Comparison of ENCODE assay signal across 11 cellular contexts in the genomic region with DNA sequence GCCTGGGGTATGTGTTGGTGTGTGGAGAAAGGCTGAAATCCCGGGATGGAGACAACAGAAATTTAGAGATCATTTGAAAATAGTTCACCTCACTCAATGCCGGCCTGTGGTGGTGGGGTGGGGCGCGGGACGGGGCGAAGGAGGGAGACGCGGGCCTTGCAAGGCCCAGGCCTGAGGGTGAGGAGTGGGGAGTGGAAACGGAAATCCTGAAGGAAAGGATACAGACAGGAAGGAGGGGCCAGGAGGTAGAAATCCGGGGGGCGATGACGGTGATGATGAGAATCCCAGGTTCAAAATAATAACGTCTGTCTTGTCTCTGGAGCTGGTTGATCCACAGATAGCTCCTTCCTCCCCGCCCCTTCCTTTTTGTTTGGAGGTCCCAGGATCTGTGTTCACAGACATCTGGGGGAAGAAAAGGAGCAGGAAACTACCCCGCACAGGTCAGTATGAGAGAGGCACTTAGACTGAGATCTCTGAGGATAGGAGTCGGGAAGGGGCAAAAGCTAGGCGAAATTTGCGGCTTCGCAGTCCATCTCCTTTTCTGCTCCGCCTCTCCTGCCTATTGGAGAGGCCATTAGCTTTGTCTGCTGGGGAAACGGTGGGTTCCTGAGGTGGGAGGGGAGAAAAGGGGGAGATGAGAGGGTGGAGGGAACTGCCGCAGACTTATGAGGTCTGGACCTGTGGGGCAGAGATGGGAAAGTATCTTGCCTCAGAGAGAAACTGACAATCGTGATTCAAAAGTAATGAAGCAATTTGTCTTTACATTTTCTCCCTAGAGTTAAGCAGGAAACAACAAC. TPM values are rescaled to one million over a fixed set of nuclear protein-coding genes. Genes with fewer than 3 reads are reported as not detected.
DNase-seq lines count a peak whose midpoint lies in the region; ATAC-seq and TF ChIP-seq lines count a peak whose summit lies in the region.
"Had no signal": no experiment of that assay in that cellular context is flagged by ENCODE, and none has a peak within 500 bp of the region (broad histone marks: within the 10 kb centered on the region; RNA-seq: fewer than 3 reads in every experiment).

No MANE protein-coding gene starts in this region.

- H3K36me3 Mint-ChIP-seq in CD8-positive, alpha-beta memory T cell, result no peaks in the 10 kb centered on the region
- H3K36me3 Mint-ChIP-seq: naive thymus-derived CD8-positive, alpha-beta T cell had no signal

- POLR2A ChIA-PET in CD8-positive, alpha-beta memory T cell (lab: Charles Lee), result no interaction called here
- POLR2A ChIA-PET in GM10248 (lab: Yijun Ruan, JAX), result no interaction called here

- H3K4me3 ChIP-seq in astrocyte of the spinal cord (ENCODE audit: low read depth, low read length), result peak overlapping the region; percentile 40
- peak overlapping the region; percentile 25 for H3K4me3 ChIP-seq in iPS-11a (ENCODE audit: low read depth, low read length)
- H3K4me3 ChIP-seq in CD8-positive, alpha-beta memory T cell (ENCODE audit: low read length), result no peak overlapping the region
- H3K4me3 ChIP-seq in left lung, result peak overlapping the region in 1 of 2 donors; percentile 0

- H3K4me3 Mint-ChIP-seq in CD8-positive, alpha-beta memory T cell, result peak overlapping the region in 1 of 7 donors; percentile 29

- intact Hi-C loops in left lung (cut with DNase I), result no loop called here

- H3K4me1 ChIP-seq in CD8-positive, alpha-beta memory T cell (ENCODE audit: insufficient read depth, low read length), result no peaks in the 10 kb centered on the region
- no peaks in the 10 kb centered on the region for H3K4me1 ChIP-seq in left lung

- no peak for ATAC-seq in left lung
- ATAC-seq: naive thymus-derived CD8-positive, alpha-beta T cell had no signal

- peak; percentile 8 for DNase-seq in EL
- DNase-seq in astrocyte of the spinal cord (ENCODE audit: low read depth, low spot score), result peak; percentile 25
- DNase-seq in retina, result peak; percentile 65
- no peak for DNase-seq in NCI-H1417 (lab: John Stamatoyannopoulos, UW)
- DNase-seq in CD8-positive, alpha-beta memory T cell, result no peak
- no peak for DNase-seq in GM10248 (ENCODE audit: extremely low spot score)
- no peak for DNase-seq in left lung
- DNase-seq: effector memory CD4-positive, alpha-beta T cell; naive thymus-derived CD8-positive, alpha-beta T cell; SHP77 treated with DMSO at 0.1 percent for 48 hours had no signal

- in situ Hi-C loops in astrocyte of the spinal cord (cut with HindIII; ENCODE audit: low sequenced_read_pairs), result no loop called here

- TF ChIP-seq CTCF in astrocyte of the spinal cord (IDR thresholded peaks at IDR 0.05; ENCODE audit: low read depth, low read length) (no peak), GM10248 (IDR thresholded peaks at IDR 0.05; ENCODE audit: control extremely low read depth, extremely low read depth, low read depth, missing control alignments) (no peak), left lung (IDR thresholded peaks at IDR 0.05) (no peak)

- CTCF ChIA-PET in CD8-positive, alpha-beta memory T cell (lab: Charles Lee), result no interaction called here
- CTCF ChIA-PET in GM10248 (lab: Yijun Ruan, JAX), result no interaction called here

- peaks cover 0 to 4% (median 0%) of the 10 kb centered on the region in 3 donors for H3K4me1 Mint-ChIP-seq in CD8-positive, alpha-beta memory T cell

- peaks cover 12 to 25% of the 10 kb centered on the region in 2 donors for H3K27me3 Mint-ChIP-seq in CD8-positive, alpha-beta memory T cell

- H3K36me3 ChIP-seq in CD8-positive, alpha-beta memory T cell (ENCODE audit: insufficient read depth, low read length), result no peaks in the 10 kb centered on the region
- no peaks in the 10 kb centered on the region for H3K36me3 ChIP-seq in left lung

- no peaks in the 10 kb centered on the region for H3K9me3 Mint-ChIP-seq in CD8-positive, alpha-beta memory T cell
- H3K9me3 Mint-ChIP-seq: naive thymus-derived CD8-positive, alpha-beta T cell had no signal

- H3K27me3 ChIP-seq in CD8-positive, alpha-beta memory T cell (ENCODE audit: insufficient read depth, low read length, poor library complexity, severe bottlenecking), result peaks cover 4% of the 10 kb centered on the region
- peaks cover 8 to 12% of the 10 kb centered on the region in 2 donors for H3K27me3 ChIP-seq in left lung

- H3K27ac ChIP-seq in CD8-positive, alpha-beta memory T cell (ENCODE audit: low read depth, low read length), result no peak overlapping the region
- no peak overlapping the region for H3K27ac ChIP-seq in left lung

- no peaks in the 10 kb centered on the region for H3K9me3 ChIP-seq in CD8-positive, alpha-beta memory T cell (ENCODE audit: low read length)
- H3K9me3 ChIP-seq in left lung, result no peaks in the 10 kb centered on the region

- H3K27ac Mint-ChIP-seq in CD8-positive, alpha-beta memory T cell, result peak overlapping the region in 2 of 8 donors; percentile 22 to 80

RNA-seq across cellular contexts. Expression of a gene that starts 0.8 kb away (rescaled TPM):
- not detected for total RNA-seq in CD8-positive, alpha-beta memory T cell
- not detected for polyA plus RNA-seq in CD8-positive, alpha-beta memory T cell
- total RNA-seq in left lung, result 1 to 10 TPM; 3.5 to 8.2 TPM
- total RNA-seq: naive thymus-derived CD8-positive, alpha-beta T cell had no signal
- polyA plus RNA-seq: naive thymus-derived CD8-positive, alpha-beta T cell had no signal

RNA-seq across cellular contexts. Expression of a gene that starts 20.0 kb away (rescaled TPM):
- total RNA-seq in CD8-positive, alpha-beta memory T cell, result 1 to 10 TPM; 8.9 to 9.0 TPM
- 68.6 TPM for polyA plus RNA-seq in CD8-positive, alpha-beta memory T cell
- 10 to 100 TPM in 1 of 2 donors, 1 to 10 TPM in 1; 9.7 to 19.3 TPM for total RNA-seq in left lung

RNA-seq across cellular contexts. Expression of a gene that starts 25.5 kb away (rescaled TPM):
- 1 to 10 TPM; 2.8 to 3.4 TPM for total RNA-seq in CD8-positive, alpha-beta memory T cell
- 1.0 TPM for polyA plus RNA-seq in CD8-positive, alpha-beta memory T cell
- total RNA-seq in left lung, result 10 to 100 TPM; 47.8 to 55.0 TPM

RNA-seq across cellular contexts. Expression of a gene that starts 45.5 kb away (rescaled TPM):
- 10 to 100 TPM in 1 of 2 experiments, 1 to 10 TPM in 1; 9.5 to 10.6 TPM for total RNA-seq in CD8-positive, alpha-beta memory T cell
- polyA plus RNA-seq in CD8-positive, alpha-beta memory T cell, result 33.7 TPM
- total RNA-seq in left lung, result 100 to 1,000 TPM in 1 of 2 donors, 10 to 100 TPM in 1; 91.0 to 155 TPM

RNA-seq across cellular contexts. Expression of a gene that starts 54.2 kb away (rescaled TPM):
- total RNA-seq in CD8-positive, alpha-beta memory T cell, result not detected
- not detected for polyA plus RNA-seq in CD8-positive, alpha-beta memory T cell
- not detected for total RNA-seq in left lung
- total RNA-seq: naive thymus-derived CD8-positive, alpha-beta T cell had no signal
- polyA plus RNA-seq: naive thymus-derived CD8-positive, alpha-beta T cell had no signal

Comparison
In these comparisons a context has a peak if more than half of its experiments do, and no peak if none do; other contexts are left out.
1. DNase-seq: peak in EL (single experiment), astrocyte of the spinal cord (single experiment) and retina (single experiment); none in NCI-H1417 (0 of 3), CD8-positive, alpha-beta memory T cell (0 of 5), GM10248 (single experiment) and left lung (0 of 2).
2. RNA of a gene that starts 0.8 kb away (total RNA-seq): 3.5 to 8.2 TPM in left lung; not detected in CD8-positive, alpha-beta memory T cell; every median in the first group is over 4 times any median in the second.
3. RNA of a gene that starts 25.5 kb away (total RNA-seq): 47.8 to 55.0 TPM in left lung; 2.8 to 3.4 TPM in CD8-positive, alpha-beta memory T cell; every median in the first group is over 10 times any median in the second.